Comparison of ENCODE assay signal across 2 cellular contexts in genomic region chr7:95435422-95435780, GRCh38.
A peak's percentile ranks its signal among the peaks of the same experiment; 100 is the strongest.
TF ChIP-seq lines count a peak whose summit lies in the region.

No MANE protein-coding gene starts in this region.

TF ChIP-seq in GM12878, 131 proteins besides CTCF, POLR2A, EP300 and RAD21:
- TF ChIP-seq HDGF (IDR thresholded peaks at IDR 0.05) (0 out of 2 replicates have a peak, but pooled peaks have one; percentile 43), MLLT1 (IDR thresholded peaks at IDR 0.05) (peak; percentile 82; the same call in 1 of the 2 replicates), LARP7 (IDR thresholded peaks at IDR 0.05) (no peak), STAT3 (IDR thresholded peaks at IDR 0.05; ENCODE audit: low read depth, low read length) (no peak), IKZF2 (IDR thresholded peaks at IDR 0.05) (0 out of 4 replicates have a peak, but pooled peaks of 1 of the 2 experiments have one; percentile 5), NKRF (conservative IDR thresholded peaks at IDR 0.05) (no peak), YBX1 (IDR thresholded peaks at IDR 0.05) (0 out of 2 replicates have a peak, but pooled peaks have one; percentile 53), RAD51 (IDR thresholded peaks at IDR 0.05) (no peak), REST (IDR thresholded peaks at IDR 0.05; ENCODE audit: low read depth, low read length) (no peak), USF2 (IDR thresholded peaks at IDR 0.05; ENCODE audit: borderline replicate concordance, low read depth, low read length) (no peak)

TF ChIP-seq in liver, 16 proteins besides CTCF, POLR2A, EP300 and RAD21:
- no peak for TF ChIP-seq YY1 (IDR thresholded peaks at IDR 0.05)
- no peak for TF ChIP-seq ATF3 (IDR thresholded peaks at IDR 0.05)
- no peak for TF ChIP-seq FOXA2 (IDR thresholded peaks at IDR 0.05)
- TF ChIP-seq GABPA (IDR thresholded peaks at IDR 0.05 in 1 of 2, conservative IDR thresholded peaks at IDR 0.05 in 1 of 2) = no peak
- no peak for TF ChIP-seq ZBTB33 (IDR thresholded peaks at IDR 0.05)
- no peak for TF ChIP-seq RXRA (IDR thresholded peaks at IDR 0.05)
- no peak for TF ChIP-seq JUND (IDR thresholded peaks at IDR 0.05)
- no peak for TF ChIP-seq NR2F2 (IDR thresholded peaks at IDR 0.05)
- no peak for TF ChIP-seq MAX (IDR thresholded peaks at IDR 0.05)
- TF ChIP-seq EGR1 (IDR thresholded peaks at IDR 0.05; ENCODE audit: low read depth in 2 of 2) = no peak
- no peak for TF ChIP-seq SP1 (IDR thresholded peaks at IDR 0.05)
- TF ChIP-seq FOXA1 (IDR thresholded peaks at IDR 0.05) = no peak
- no peak for TF ChIP-seq HNF4G (IDR thresholded peaks at IDR 0.05)
